ENCODE assay signal across 32 cellular contexts in the genomic region with DNA sequence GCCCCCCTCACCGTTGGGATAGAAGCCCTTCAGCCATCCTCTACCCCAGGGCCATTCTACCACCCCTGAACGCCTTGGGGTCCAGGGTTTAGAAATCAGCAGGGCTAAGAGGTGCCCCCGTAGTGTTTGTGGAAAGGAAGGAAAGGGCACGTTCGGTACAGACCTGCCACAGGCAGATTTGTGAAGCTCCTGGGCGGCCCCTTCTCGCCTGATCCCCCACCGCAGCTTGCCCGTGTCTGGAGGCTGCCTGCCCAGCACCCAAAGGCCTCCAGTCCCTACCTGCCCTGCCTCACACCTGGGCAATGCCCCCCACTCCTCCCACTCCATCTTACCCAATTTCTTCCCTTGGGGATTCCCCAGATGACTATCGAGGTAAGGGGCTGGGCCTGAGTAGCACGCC. TPM values are rescaled to one million over a fixed set of nuclear protein-coding genes. Genes with fewer than 3 reads are reported as not detected.
"Had no signal": no experiment of that assay in that cellular context is flagged by ENCODE, and none has a peak within 500 bp of the region (broad histone marks: within the 10 kb centered on the region; RNA-seq: fewer than 3 reads in every experiment).

No MANE protein-coding gene starts in this region.

- H3K4me3 Mint-ChIP-seq: activated CD4-positive, alpha-beta memory T cell treated with anti-CD3 and anti-CD28 coated beads, Interleukin-2, amount 10 ng/mL, durations not matched to agents 7 days and 5 days; activated CD8-positive, alpha-beta memory T cell treated with anti-CD3 and anti-CD28 coated beads, Interleukin-2, amount 10 ng/mL, durations not matched to agents 7 days and 5 days; activated naive CD8-positive, alpha-beta T cell treated with anti-CD3 and anti-CD28 coated beads for 36 hours had no signal

- H3K36me3 Mint-ChIP-seq: activated CD8-positive, alpha-beta memory T cell treated with anti-CD3 and anti-CD28 coated beads, Interleukin-2, amount 10 ng/mL, durations not matched to agents 7 days and 5 days; activated naive CD8-positive, alpha-beta T cell treated with anti-CD3 and anti-CD28 coated beads for 36 hours had no signal

- H3K36me3 ChIP-seq: ascending aorta, WERI-Rb-1 had no signal

- H3K27me3 ChIP-seq: ascending aorta had no signal

- H3K9ac ChIP-seq: KMS-11 had no signal

- H3K9me3 Mint-ChIP-seq: activated CD4-positive, alpha-beta memory T cell treated with anti-CD3 and anti-CD28 coated beads, Interleukin-2, amount 10 ng/mL, durations not matched to agents 7 days and 5 days; activated naive CD8-positive, alpha-beta T cell treated with anti-CD3 and anti-CD28 coated beads for 36 hours had no signal

- H3K9me3 ChIP-seq: ascending aorta had no signal

- H3K4me2 ChIP-seq: KMS-11 had no signal

- H3K27ac ChIP-seq: ascending aorta, KMS-11, WERI-Rb-1 had no signal

- H3K27ac Mint-ChIP-seq: activated CD4-positive, alpha-beta memory T cell treated with anti-CD3 and anti-CD28 coated beads, Interleukin-2, amount 10 ng/mL, durations not matched to agents 7 days and 5 days; activated CD8-positive, alpha-beta memory T cell treated with anti-CD3 and anti-CD28 coated beads, Interleukin-2, amount 10 ng/mL, durations not matched to agents 7 days and 5 days; activated naive CD8-positive, alpha-beta T cell treated with anti-CD3 and anti-CD28 coated beads for 36 hours had no signal

- H3K4me1 ChIP-seq: ascending aorta had no signal

- H3K27me3 Mint-ChIP-seq: activated CD8-positive, alpha-beta memory T cell treated with anti-CD3 and anti-CD28 coated beads, Interleukin-2, amount 10 ng/mL, durations not matched to agents 7 days and 5 days; activated naive CD8-positive, alpha-beta T cell treated with anti-CD3 and anti-CD28 coated beads for 36 hours had no signal

- ATAC-seq: activated CD8-positive, alpha-beta memory T cell treated with anti-CD3 and anti-CD28 coated beads, Interleukin-2, amount 10 ng/mL, durations not matched to agents 7 days and 5 days had no signal

- DNase-seq: activated CD4-positive, alpha-beta memory T cell treated with anti-CD3 and anti-CD28 coated beads, Interleukin-2, amount 10 ng/mL, durations not matched to agents 7 days and 5 days; activated CD4-positive, alpha-beta T cell treated with anti-CD3 and anti-CD28 coated beads for 1 hour; activated CD4-positive, alpha-beta T cell treated with anti-CD3 and anti-CD28 coated beads for 48 hours; activated CD4-positive, CD25-positive, alpha-beta regulatory T cell; activated CD8-positive, alpha-beta memory T cell treated with anti-CD3 and anti-CD28 coated beads for 24 hours; activated CD8-positive, alpha-beta memory T cell treated with anti-CD3 and anti-CD28 coated beads, Interleukin-2, amount 10 ng/mL, durations not matched to agents 7 days and 5 days; activated CD8-positive, alpha-beta memory T cell treated with anti-CD3 and anti-CD28 coated beads, Interleukin-2, amount 50 U/mL, for 48 hours; activated effector memory CD4-positive, alpha-beta T cell treated with Interleukin-2 at 50 U/mL for 16 hours; activated naive CD4-positive, alpha-beta T cell; activated naive CD4-positive, alpha-beta T cell treated with anti-CD3 and anti-CD28 coated beads, Interleukin-2, amount 50 U/mL, for 16 hours; activated naive CD8-positive, alpha-beta T cell treated with anti-CD3 and anti-CD28 coated beads for 36 hours; activated T-cell treated with anti-CD3 and anti-CD28 coated beads, Interleukin-2, amount 50 U/mL, for 48 hours; amniotic stem cell; NCI-H1092 treated with DMSO at 0.1 percent for 48 hours; NCI-H1417; NCI-H146; NCI-H187; NCI-H2029 treated with DMSO at 0.1 percent for 48 hours; NCI-H2107; NCI-H2171; NCI-H510A; NCI-H526; NCI-H748 treated with DMSO at 0.1 percent for 48 hours; NK-92 treated with Interleukin-12 subunit alpha and Interleukin-12 subunit beta, amount 100 ng/mL, for 24 hours; Right ventricle myocardium superior; T1000; WERI-Rb-1 had no signal

- H3K4me3 ChIP-seq: ascending aorta had no signal

RNA-seq across cellular contexts. Expression of a gene that starts 21.2 kb away (rescaled TPM):
- total RNA-seq: activated CD4-positive, alpha-beta memory T cell treated with anti-CD3 and anti-CD28 coated beads, Interleukin-2, amount 10 ng/mL, durations not matched to agents 7 days and 5 days; activated CD8-positive, alpha-beta memory T cell treated with anti-CD3 and anti-CD28 coated beads, Interleukin-2, amount 10 ng/mL, durations not matched to agents 7 days and 5 days; activated naive CD8-positive, alpha-beta T cell treated with anti-CD3 and anti-CD28 coated beads for 36 hours; LHCN-M2; T-helper 1 cell treated with Interleukin-12 subunit alpha and Interleukin-12 subunit beta and Interleukin-4 antibody, amounts not matched to agents 30 ng/mL and 1 ng/mL, for 36 hours; T-helper 2 cell treated with Interferon-gamma antibody and Interleukin-4, amounts not matched to agents 100 ng/mL and 5 ng/mL, for 36 hours had no signal
